ENCODE assay signal across 1 cellular context in genomic region chr6:166277021-166277420, GRCh38.
TF ChIP-seq lines count a peak whose summit lies in the region.

No MANE protein-coding gene starts in this region.

TF ChIP-seq in GM12878, 131 proteins besides CTCF, POLR2A, EP300 and RAD21 (continued from another document):
- TF ChIP-seq E4F1 (IDR thresholded peaks at IDR 0.05; ENCODE audit: borderline replicate concordance, partially characterized antibody): no peak
- no peak for TF ChIP-seq KDM1A (IDR thresholded peaks at IDR 0.05; ENCODE audit: borderline replicate concordance)
- no peak for TF ChIP-seq CREB1 (IDR thresholded peaks at IDR 0.05; ENCODE audit: low read depth)
- TF ChIP-seq CBX3 (IDR thresholded peaks at IDR 0.05; ENCODE audit: borderline replicate concordance, low read depth): no peak
- TF ChIP-seq IKZF1 (conservative IDR thresholded peaks at IDR 0.05): no peak
- TF ChIP-seq, protein P1, sequence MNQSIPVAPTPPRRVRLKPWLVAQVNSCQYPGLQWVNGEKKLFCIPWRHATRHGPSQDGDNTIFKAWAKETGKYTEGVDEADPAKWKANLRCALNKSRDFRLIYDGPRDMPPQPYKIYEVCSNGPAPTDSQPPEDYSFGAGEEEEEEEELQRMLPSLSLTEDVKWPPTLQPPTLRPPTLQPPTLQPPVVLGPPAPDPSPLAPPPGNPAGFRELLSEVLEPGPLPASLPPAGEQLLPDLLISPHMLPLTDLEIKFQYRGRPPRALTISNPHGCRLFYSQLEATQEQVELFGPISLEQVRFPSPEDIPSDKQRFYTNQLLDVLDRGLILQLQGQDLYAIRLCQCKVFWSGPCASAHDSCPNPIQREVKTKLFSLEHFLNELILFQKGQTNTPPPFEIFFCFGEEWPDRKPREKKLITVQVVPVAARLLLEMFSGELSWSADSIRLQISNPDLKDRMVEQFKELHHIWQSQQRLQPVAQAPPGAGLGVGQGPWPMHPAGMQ (IDR thresholded peaks at IDR 0.05; ENCODE audit: borderline replicate concordance): no peak
- TF ChIP-seq, protein P2, sequence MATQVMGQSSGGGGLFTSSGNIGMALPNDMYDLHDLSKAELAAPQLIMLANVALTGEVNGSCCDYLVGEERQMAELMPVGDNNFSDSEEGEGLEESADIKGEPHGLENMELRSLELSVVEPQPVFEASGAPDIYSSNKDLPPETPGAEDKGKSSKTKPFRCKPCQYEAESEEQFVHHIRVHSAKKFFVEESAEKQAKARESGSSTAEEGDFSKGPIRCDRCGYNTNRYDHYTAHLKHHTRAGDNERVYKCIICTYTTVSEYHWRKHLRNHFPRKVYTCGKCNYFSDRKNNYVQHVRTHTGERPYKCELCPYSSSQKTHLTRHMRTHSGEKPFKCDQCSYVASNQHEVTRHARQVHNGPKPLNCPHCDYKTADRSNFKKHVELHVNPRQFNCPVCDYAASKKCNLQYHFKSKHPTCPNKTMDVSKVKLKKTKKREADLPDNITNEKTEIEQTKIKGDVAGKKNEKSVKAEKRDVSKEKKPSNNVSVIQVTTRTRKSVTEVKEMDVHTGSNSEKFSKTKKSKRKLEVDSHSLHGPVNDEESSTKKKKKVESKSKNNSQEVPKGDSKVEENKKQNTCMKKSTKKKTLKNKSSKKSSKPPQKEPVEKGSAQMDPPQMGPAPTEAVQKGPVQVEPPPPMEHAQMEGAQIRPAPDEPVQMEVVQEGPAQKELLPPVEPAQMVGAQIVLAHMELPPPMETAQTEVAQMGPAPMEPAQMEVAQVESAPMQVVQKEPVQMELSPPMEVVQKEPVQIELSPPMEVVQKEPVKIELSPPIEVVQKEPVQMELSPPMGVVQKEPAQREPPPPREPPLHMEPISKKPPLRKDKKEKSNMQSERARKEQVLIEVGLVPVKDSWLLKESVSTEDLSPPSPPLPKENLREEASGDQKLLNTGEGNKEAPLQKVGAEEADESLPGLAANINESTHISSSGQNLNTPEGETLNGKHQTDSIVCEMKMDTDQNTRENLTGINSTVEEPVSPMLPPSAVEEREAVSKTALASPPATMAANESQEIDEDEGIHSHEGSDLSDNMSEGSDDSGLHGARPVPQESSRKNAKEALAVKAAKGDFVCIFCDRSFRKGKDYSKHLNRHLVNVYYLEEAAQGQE (IDR thresholded peaks at IDR 0.05; ENCODE audit: low read depth, low read length): no peak
- no peak for TF ChIP-seq USF1 (IDR thresholded peaks at IDR 0.05; ENCODE audit: borderline replicate concordance, extremely low read length, insufficient read depth, low read depth, low read length)
- no peak for TF ChIP-seq ZZZ3 (IDR thresholded peaks at IDR 0.05; ENCODE audit: control insufficient read depth, insufficient read length, low read depth)
- TF ChIP-seq NBN (IDR thresholded peaks at IDR 0.05): no peak
- TF ChIP-seq YY1 (IDR thresholded peaks at IDR 0.05; ENCODE audit: low read depth, low read length): no peak
- TF ChIP-seq GATAD2B (conservative IDR thresholded peaks at IDR 0.05; ENCODE audit: low read depth): no peak
- TF ChIP-seq FOS (IDR thresholded peaks at IDR 0.05; ENCODE audit: borderline replicate concordance, extremely low read depth, insufficient read length): no peak
- no peak for TF ChIP-seq SIN3A (IDR thresholded peaks at IDR 0.05; ENCODE audit: low read depth, low read length)
- TF ChIP-seq POU2F2 (IDR thresholded peaks at IDR 0.05; ENCODE audit: borderline replicate concordance, low read depth, low read length): no peak
- no peak for TF ChIP-seq RUNX3 (IDR thresholded peaks at IDR 0.05; ENCODE audit: low read length)
